ENCODE assay signal across 31 cellular contexts in genomic region chr12:13538136-13538535, GRCh38.
"Had no signal": no experiment of that assay in that cellular context is flagged by ENCODE, and none has a peak within 500 bp of the region (broad histone marks: within the 10 kb centered on the region; RNA-seq: fewer than 3 reads in every experiment).

No MANE protein-coding gene starts in this region.

- H3K36me3 Mint-ChIP-seq: activated CD4-positive, alpha-beta memory T cell treated with anti-CD3 and anti-CD28 coated beads for 36 hours; activated naive CD8-positive, alpha-beta T cell treated with anti-CD3 and anti-CD28 coated beads for 36 hours; type B pancreatic cell had no signal

- H3K36me3 ChIP-seq: adrenal gland, gastrocnemius medialis, neutrophil, ovary, right lobe of liver, vagina had no signal

- H3K9me3 ChIP-seq: adrenal gland, body of pancreas, gastrocnemius medialis, neutrophil, ovary, right lobe of liver, testis, vagina had no signal

- H3K9me3 Mint-ChIP-seq: activated CD4-positive, alpha-beta memory T cell treated with anti-CD3 and anti-CD28 coated beads for 36 hours; activated CD4-positive, alpha-beta T cell treated with anti-CD3 and anti-CD28 coated beads, Interleukin-2, amount 10 ng/mL, durations not matched to agents 24 days and 14 days; activated naive CD4-positive, alpha-beta T cell treated with anti-CD3 and anti-CD28 coated beads for 36 hours; activated naive CD8-positive, alpha-beta T cell treated with anti-CD3 and anti-CD28 coated beads for 36 hours; activated T-helper 1 cell treated with anti-CD3 and anti-CD28 coated beads, Interleukin-12 subunit alpha, Interleukin-12 subunit beta, Interleukin-2, Interleukin-4 antibody, amounts not matched to agents 30 ng/mL and 10 ng/mL and 1 ng/mL, durations not matched to agents 14 hours and 24 hours and 36 hours; nephron; type B pancreatic cell had no signal

- H3K27me3 ChIP-seq: adrenal gland, body of pancreas, gastrocnemius medialis, neutrophil, ovary, right lobe of liver, testis, vagina had no signal

- DNase-seq: activated CD4-positive, alpha-beta memory T cell treated with anti-CD3 and anti-CD28 coated beads for 36 hours; activated CD4-positive, alpha-beta T cell treated with anti-CD3 and anti-CD28 coated beads, Interleukin-2, amount 10 ng/mL, durations not matched to agents 24 days and 14 days; activated CD8-positive, alpha-beta memory T cell treated with anti-CD3 and anti-CD28 coated beads, Interleukin-2, amount 50 U/mL, for 4 hours; activated effector memory CD4-positive, alpha-beta T cell treated with anti-CD3 and anti-CD28 coated beads, Interleukin-2, amount 50 U/mL, for 16 hours; activated naive CD4-positive, alpha-beta T cell treated with anti-CD3 and anti-CD28 coated beads for 36 hours; activated naive CD8-positive, alpha-beta T cell treated with anti-CD3 and anti-CD28 coated beads for 36 hours; activated T-cell treated with anti-CD3 and anti-CD28 coated beads, Interleukin-2, amount 50 U/mL, for 1 hour; adrenal gland; aorta; body of pancreas; cerebellar nuclear complex; dorsolateral prefrontal cortex; effector memory CD4-positive, alpha-beta T cell; gastrocnemius medialis; glutamatergic neuron; left cardiac atrium; mammary epithelial cell; midbrain; ovary; right lobe of liver; stimulated activated CD4-positive, alpha-beta T cell treated with anti-CD3 and anti-CD28 coated beads, Interleukin-1b, Interleukin-23, amount 100 ng/mL, for 48 hours; stimulated activated naive CD4-positive, alpha-beta T cell treated with Interleukin-2 at 50 U/mL for 16 hours; testis had no signal

- ATAC-seq: body of pancreas, gastrocnemius medialis, left cardiac atrium, right lobe of liver had no signal

- H3K4me1 ChIP-seq: adrenal gland, body of pancreas, gastrocnemius medialis, right lobe of liver, testis, vagina had no signal

- H3K27ac Mint-ChIP-seq: activated CD4-positive, alpha-beta memory T cell treated with anti-CD3 and anti-CD28 coated beads for 36 hours; activated CD4-positive, alpha-beta T cell treated with anti-CD3 and anti-CD28 coated beads, Interleukin-2, amount 10 ng/mL, durations not matched to agents 24 days and 14 days; activated naive CD4-positive, alpha-beta T cell treated with anti-CD3 and anti-CD28 coated beads for 36 hours; activated naive CD8-positive, alpha-beta T cell treated with anti-CD3 and anti-CD28 coated beads for 36 hours; activated T-helper 1 cell treated with anti-CD3 and anti-CD28 coated beads, Interleukin-12 subunit alpha, Interleukin-12 subunit beta, Interleukin-2, Interleukin-4 antibody, amounts not matched to agents 30 ng/mL and 10 ng/mL and 1 ng/mL, durations not matched to agents 14 hours and 24 hours and 36 hours; nephron; progenitor cell of endocrine pancreas; type B pancreatic cell had no signal

- H3K4me3 Mint-ChIP-seq: activated CD4-positive, alpha-beta memory T cell treated with anti-CD3 and anti-CD28 coated beads for 36 hours; activated CD4-positive, alpha-beta T cell treated with anti-CD3 and anti-CD28 coated beads, Interleukin-2, amount 10 ng/mL, durations not matched to agents 24 days and 14 days; activated naive CD4-positive, alpha-beta T cell treated with anti-CD3 and anti-CD28 coated beads for 36 hours; activated naive CD8-positive, alpha-beta T cell treated with anti-CD3 and anti-CD28 coated beads for 36 hours; activated T-helper 1 cell treated with anti-CD3 and anti-CD28 coated beads, Interleukin-12 subunit alpha, Interleukin-12 subunit beta, Interleukin-2, Interleukin-4 antibody, amounts not matched to agents 30 ng/mL and 10 ng/mL and 1 ng/mL, durations not matched to agents 14 hours and 24 hours and 36 hours; nephron; type B pancreatic cell had no signal

- H3K27ac ChIP-seq: adrenal gland, body of pancreas, coronary artery, dorsolateral prefrontal cortex, gastrocnemius medialis, neutrophil, ovary, right lobe of liver, testis, vagina, VCaP had no signal

- H3K4me1 Mint-ChIP-seq: activated CD4-positive, alpha-beta T cell treated with anti-CD3 and anti-CD28 coated beads, Interleukin-2, amount 10 ng/mL, durations not matched to agents 24 days and 14 days had no signal

- H3K4me3 ChIP-seq: adrenal gland, body of pancreas, coronary artery, dorsolateral prefrontal cortex, gastrocnemius medialis, ovary, right lobe of liver, testis, vagina had no signal
